In the genomic region with DNA sequence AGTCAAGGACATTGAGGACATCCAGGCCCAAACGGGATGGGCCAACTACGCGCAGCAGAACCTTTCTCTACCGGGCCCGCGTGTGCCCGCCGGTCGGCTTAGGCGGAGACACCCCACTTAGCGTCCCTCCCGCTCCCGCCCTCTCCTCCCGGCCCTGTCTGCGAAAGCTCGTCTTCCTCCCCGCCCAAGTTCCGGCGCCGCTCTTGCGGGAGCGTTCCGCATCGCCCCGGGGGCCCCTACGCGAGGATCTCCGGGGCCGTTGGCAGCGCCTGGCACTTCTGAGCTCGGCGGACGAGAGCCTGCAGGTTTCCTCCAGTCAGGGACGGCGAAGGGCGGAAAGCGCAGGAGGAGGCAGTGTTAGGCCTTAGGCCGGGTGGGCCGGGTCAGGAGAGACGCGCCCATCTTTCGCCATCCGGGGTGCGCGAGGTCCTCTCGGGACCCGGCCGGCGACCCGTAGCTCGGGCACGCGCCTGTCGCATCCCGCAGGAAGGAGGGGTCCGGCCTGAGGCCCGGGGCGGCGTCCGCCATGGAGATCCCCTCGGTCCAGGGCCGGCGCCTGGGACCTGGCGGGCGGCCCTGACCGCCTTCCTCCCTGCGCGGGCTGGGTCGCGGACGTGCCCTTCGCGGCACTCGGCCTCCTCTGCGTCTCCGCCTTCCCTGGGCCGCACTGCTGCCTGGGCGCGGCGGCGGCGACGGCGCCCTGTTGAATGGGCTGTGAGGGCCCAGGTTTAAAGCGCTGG, we compare ENCODE assay signal across 1 cellular context.
A peak's percentile ranks its signal among the peaks of the same experiment; 100 is the strongest.
TF ChIP-seq lines count a peak whose summit lies in the region.

Gene FEM1B (plus strand): TSS at position 141 of the 740 bp plus-strand sequence. CDS start 673 bp downstream, outside the sequence.

TF ChIP-seq in HepG2, 621 proteins besides CTCF, POLR2A, EP300 and RAD21 (continued from another document and continues in another):
- TF ChIP-seq ETV5 (CRISPR knock-in tag; IDR thresholded peaks at IDR 0.05; ENCODE audit: borderline replicate concordance) (peak; percentile 81), KLF13 (CRISPR knock-in tag; IDR thresholded peaks at IDR 0.05) (peak; percentile 25; the same call in 1 of the 2 replicates), NFIB (CRISPR knock-in tag; IDR thresholded peaks at IDR 0.05; ENCODE audit: borderline replicate concordance) (0 out of 2 replicates have a peak, but pooled peaks have one; percentile 59), SMAD1 (CRISPR knock-in tag; IDR thresholded peaks at IDR 0.05; ENCODE audit: borderline replicate concordance, low read depth) (peak; percentile 79; the same call in 1 of the 2 replicates), HDAC1 (CRISPR knock-in tag; IDR thresholded peaks at IDR 0.05) (peak; percentile 69; the same call in 1 of the 2 replicates), ZNF746 (CRISPR knock-in tag; IDR thresholded peaks at IDR 0.05) (peak; percentile 84), ZMAT3 (CRISPR knock-in tag; conservative IDR thresholded peaks at IDR 0.05) (peak; percentile 55; the same call in 1 of the 2 replicates), SRSF9 (IDR thresholded peaks at IDR 0.05; ENCODE audit: borderline replicate concordance, insufficient read depth, low read depth, low read length, poor library complexity, severe bottlenecking) (no peak), MXI1 (IDR thresholded peaks at IDR 0.05; ENCODE audit: borderline replicate concordance, low read depth, low read length) (peak; percentile 36; the same call in 2 of the 3 replicates), ZNF280B (CRISPR knock-in tag; IDR thresholded peaks at IDR 0.05; ENCODE audit: borderline replicate concordance) (no peak; the same call in 1 of the 2 replicates), ZNF713 (CRISPR knock-in tag; IDR thresholded peaks at IDR 0.05) (0 out of 2 replicates have a peak, but pooled peaks have one; percentile 49), PRDM4 (CRISPR knock-in tag; IDR thresholded peaks at IDR 0.05; ENCODE audit: borderline replicate concordance) (no peak), ZNF501 (CRISPR knock-in tag; IDR thresholded peaks at IDR 0.05) (peak; percentile 90), ZSCAN30 (CRISPR knock-in tag; IDR thresholded peaks at IDR 0.05) (no peak), ZNF264 (CRISPR knock-in tag; IDR thresholded peaks at IDR 0.05) (peak; percentile 93), ZNF30 (CRISPR knock-in tag; IDR thresholded peaks at IDR 0.05) (peak; percentile 92), WIZ (CRISPR knock-in tag; IDR thresholded peaks at IDR 0.05) (0 out of 2 replicates have a peak, but pooled peaks have one; percentile 76), ZNF766 (CRISPR knock-in tag; IDR thresholded peaks at IDR 0.05; ENCODE audit: borderline replicate concordance) (no peak; the same call in none of the 2 replicates), ZNF790 (CRISPR knock-in tag; IDR thresholded peaks at IDR 0.05; ENCODE audit: borderline replicate concordance) (0 out of 2 replicates have a peak, but pooled peaks have one; percentile 20), RAD51 (IDR thresholded peaks at IDR 0.05; ENCODE audit: borderline replicate concordance) (no peak), POLR2AphosphoS5 (IDR thresholded peaks at IDR 0.05; ENCODE audit: low read depth, low read length) (peak; percentile 76), ZNF432 (CRISPR knock-in tag; IDR thresholded peaks at IDR 0.05; ENCODE audit: borderline replicate concordance) (no peak), EED (CRISPR knock-in tag; IDR thresholded peaks at IDR 0.05) (no peak), ELF4 (CRISPR knock-in tag; IDR thresholded peaks at IDR 0.05; ENCODE audit: borderline replicate concordance) (0 out of 2 replicates have a peak, but pooled peaks have one; percentile 62), DMAP1 (CRISPR knock-in tag; IDR thresholded peaks at IDR 0.05) (peak; percentile 95), CEBPG (CRISPR knock-in tag; IDR thresholded peaks at IDR 0.05) (peak; percentile 9), HNRNPL (IDR thresholded peaks at IDR 0.05; ENCODE audit: low read depth, low read length) (0 out of 2 replicates have a peak, but pooled peaks have one; percentile 74), ARNT (IDR thresholded peaks at IDR 0.05) (no peak), MXD4 (CRISPR knock-in tag; IDR thresholded peaks at IDR 0.05) (peak; percentile 75; the same call in 1 of the 2 replicates), TOE1 (CRISPR knock-in tag; IDR thresholded peaks at IDR 0.05) (peak; percentile 60), ZNF44 (CRISPR knock-in tag; IDR thresholded peaks at IDR 0.05) (peak; percentile 24; the same call in 1 of the 2 replicates), ONECUT2 (CRISPR knock-in tag; IDR thresholded peaks at IDR 0.05) (no peak), ZBTB43 (CRISPR knock-in tag; conservative IDR thresholded peaks at IDR 0.05) (peak; percentile 66; the same call in 1 of the 2 replicates), SMYD3 (CRISPR knock-in tag; IDR thresholded peaks at IDR 0.05) (peak; percentile 91), ATF5 (CRISPR knock-in tag; IDR thresholded peaks at IDR 0.05; ENCODE audit: low read depth) (no peak), HIC2 (CRISPR knock-in tag; IDR thresholded peaks at IDR 0.05; ENCODE audit: low read depth) (no peak; the same call in 1 of the 2 replicates), EHMT2 (IDR thresholded peaks at IDR 0.05; ENCODE audit: borderline replicate concordance, low read depth, low read length) (peak; percentile 58; the same call in 1 of the 2 replicates), PRPF4 (IDR thresholded peaks at IDR 0.05; ENCODE audit: low read depth, low read length, poor library complexity, severe bottlenecking) (no peak), ZNF788 (CRISPR knock-in tag; IDR thresholded peaks at IDR 0.05; ENCODE audit: borderline replicate concordance) (peak; percentile 64; the same call in 1 of the 2 replicates)
- TF ChIP-seq, protein P1, sequence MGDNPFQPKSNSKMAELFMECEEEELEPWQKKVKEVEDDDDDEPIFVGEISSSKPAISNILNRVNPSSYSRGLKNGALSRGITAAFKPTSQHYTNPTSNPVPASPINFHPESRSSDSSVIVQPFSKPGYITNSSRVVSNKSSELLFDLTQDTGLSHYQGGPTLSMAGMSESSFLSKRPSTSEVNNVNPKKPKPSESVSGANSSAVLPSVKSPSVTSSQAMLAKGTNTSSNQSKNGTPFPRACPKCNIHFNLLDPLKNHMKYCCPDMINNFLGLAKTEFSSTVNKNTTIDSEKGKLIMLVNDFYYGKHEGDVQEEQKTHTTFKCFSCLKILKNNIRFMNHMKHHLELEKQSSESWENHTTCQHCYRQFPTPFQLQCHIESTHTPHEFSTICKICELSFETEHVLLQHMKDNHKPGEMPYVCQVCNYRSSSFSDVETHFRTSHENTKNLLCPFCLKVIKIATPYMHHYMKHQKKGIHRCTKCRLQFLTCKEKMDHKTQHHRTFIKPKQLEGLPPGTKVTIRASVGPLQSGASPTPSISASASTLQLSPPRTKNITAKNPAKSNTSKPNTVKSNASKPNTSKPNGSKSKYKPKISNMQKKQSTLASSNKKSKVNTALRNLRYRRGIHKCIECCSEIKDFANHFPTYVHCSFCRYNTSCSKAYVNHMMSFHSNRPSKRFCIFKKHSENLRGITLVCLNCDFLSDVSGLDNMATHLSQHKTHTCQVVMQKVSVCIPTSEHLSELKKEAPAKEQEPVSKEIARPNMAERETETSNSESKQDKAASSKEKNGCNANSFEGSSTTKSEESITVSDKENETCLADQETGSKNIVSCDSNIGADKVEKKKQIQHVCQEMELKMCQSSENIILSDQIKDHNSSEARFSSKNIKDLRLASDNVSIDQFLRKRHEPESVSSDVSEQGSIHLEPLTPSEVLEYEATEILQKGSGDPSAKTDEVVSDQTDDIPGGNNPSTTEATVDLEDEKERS (CRISPR knock-in tag; IDR thresholded peaks at IDR 0.05) = peak; percentile 55; the same call in 1 of the 2 replicates
- TF ChIP-seq, protein P2, sequence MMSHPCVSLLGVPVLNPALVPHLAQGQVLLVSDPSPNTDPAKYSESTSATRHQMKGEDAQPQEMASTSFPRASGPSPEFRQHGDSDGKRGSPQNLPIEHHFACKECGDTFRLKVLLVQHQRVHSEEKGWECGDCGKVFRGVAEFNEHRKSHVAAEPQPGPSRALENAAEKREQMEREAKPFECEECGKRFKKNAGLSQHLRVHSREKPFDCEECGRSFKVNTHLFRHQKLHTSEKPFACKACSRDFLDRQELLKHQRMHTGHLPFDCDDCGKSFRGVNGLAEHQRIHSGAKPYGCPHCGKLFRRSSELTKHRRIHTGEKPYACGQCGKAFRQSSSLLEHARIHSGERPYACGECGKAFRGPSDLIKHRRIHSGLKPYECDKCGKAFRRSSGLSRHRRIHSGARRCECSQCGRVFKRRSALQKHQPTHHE (CRISPR knock-in tag; IDR thresholded peaks at IDR 0.05; ENCODE audit: borderline replicate concordance) = peak; percentile 90
- TF ChIP-seq, protein P3, sequence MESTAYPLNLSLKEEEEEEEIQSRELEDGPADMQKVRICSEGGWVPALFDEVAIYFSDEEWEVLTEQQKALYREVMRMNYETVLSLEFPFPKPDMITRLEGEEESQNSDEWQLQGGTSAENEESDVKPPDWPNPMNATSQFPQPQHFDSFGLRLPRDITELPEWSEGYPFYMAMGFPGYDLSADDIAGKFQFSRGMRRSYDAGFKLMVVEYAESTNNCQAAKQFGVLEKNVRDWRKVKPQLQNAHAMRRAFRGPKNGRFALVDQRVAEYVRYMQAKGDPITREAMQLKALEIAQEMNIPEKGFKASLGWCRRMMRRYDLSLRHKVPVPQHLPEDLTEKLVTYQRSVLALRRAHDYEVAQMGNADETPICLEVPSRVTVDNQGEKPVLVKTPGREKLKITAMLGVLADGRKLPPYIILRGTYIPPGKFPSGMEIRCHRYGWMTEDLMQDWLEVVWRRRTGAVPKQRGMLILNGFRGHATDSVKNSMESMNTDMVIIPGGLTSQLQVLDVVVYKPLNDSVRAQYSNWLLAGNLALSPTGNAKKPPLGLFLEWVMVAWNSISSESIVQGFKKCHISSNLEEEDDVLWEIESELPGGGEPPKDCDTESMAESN (CRISPR knock-in tag; conservative IDR thresholded peaks at IDR 0.05) = peak; percentile 54; the same call in 1 of the 2 replicates
